Comparison of ENCODE assay signal across 16 cellular contexts in the genomic region with DNA sequence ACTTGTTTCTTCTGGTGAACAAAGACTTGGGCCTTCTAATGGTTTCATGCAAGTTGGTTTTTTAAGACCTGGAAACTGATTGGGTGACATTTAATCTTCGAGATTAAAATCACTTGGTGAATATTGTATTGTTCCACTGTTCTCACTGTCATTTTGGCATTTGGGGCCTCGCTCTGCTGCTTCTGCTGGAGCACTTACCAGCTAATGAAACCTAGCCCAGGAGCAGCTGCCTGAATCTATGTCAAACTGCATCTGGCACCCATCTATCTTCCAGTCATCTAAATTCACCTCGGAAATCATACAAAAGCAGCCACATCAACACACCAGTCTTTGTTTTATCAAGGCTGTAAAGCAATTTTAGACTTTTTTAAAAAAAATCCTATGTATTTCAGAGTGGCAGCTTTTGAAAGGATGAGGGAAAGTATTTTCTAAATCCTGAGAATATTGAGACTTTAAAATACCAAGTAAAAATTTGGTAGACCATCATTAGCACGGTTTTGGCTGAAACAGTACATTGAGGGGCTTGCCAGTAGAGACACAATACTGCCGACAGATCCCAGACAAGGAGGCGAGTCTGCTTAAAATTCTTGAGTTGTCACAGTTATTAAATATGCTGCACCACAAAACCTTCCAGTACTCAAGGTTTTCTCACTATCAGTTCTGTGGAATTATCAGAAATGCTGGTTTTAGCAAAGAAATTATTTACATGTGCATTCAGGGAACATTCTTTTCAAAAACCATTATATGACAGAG. TPM values are rescaled to one million over a fixed set of nuclear protein-coding genes. Genes with fewer than 3 reads are reported as not detected.
DNase-seq lines count a peak whose midpoint lies in the region; ATAC-seq and TF ChIP-seq lines count a peak whose summit lies in the region.
"Had no signal": no experiment of that assay in that cellular context is flagged by ENCODE, and none has a peak within 500 bp of the region (broad histone marks: within the 10 kb centered on the region; RNA-seq: fewer than 3 reads in every experiment).

No MANE protein-coding gene starts in this region.

- H3K4me3 ChIP-seq in uterus: no peak overlapping the region
- H3K4me3 ChIP-seq: right atrium auricular region, tibial artery had no signal

- intact Hi-C loops in uterus (cut with DNase I; ENCODE audit: low total_unique reads): no loop called here

- no peaks in the 10 kb centered on the region for H3K4me1 ChIP-seq in uterus
- H3K4me1 ChIP-seq: right atrium auricular region had no signal

- DNase-seq in Ammon's horn (ENCODE audit: low spot score): peak; percentile 15
- peak; percentile 86 for DNase-seq in LHCN-M2 (ENCODE audit: low read depth)
- peak; percentile 13 for DNase-seq in medulla oblongata (ENCODE audit: extremely low spot score)
- DNase-seq in DMS153 treated with DMSO at 0.1 percent for 48 hours (lab: John Stamatoyannopoulos, UW; ENCODE audit: unreplicated experiment): no peak
- no peak for DNase-seq in cerebellar cortex (ENCODE audit: low spot score)
- no peak for DNase-seq in uterus
- no peak for DNase-seq in NCI-H1092 treated with DMSO at 0.1 percent for 48 hours (lab: John Stamatoyannopoulos, UW)
- DNase-seq: left ventricle myocardium superior; natural killer cell; NCI-H2029; stimulated activated CD4-positive, alpha-beta T cell treated with anti-CD3 and anti-CD28 coated beads, Interleukin-4, amount 100 ng/mL, for 1 hour; tibial artery had no signal

- no peak for TF ChIP-seq POLR2A in uterus (IDR thresholded peaks at IDR 0.05)

- no peak overlapping the region for H3K27ac ChIP-seq in uterus

- TF ChIP-seq CTCF in uterus (IDR thresholded peaks at IDR 0.05): no peak

- H3K9me3 ChIP-seq in uterus: no peaks in the 10 kb centered on the region
- H3K9me3 ChIP-seq: right atrium auricular region, tibial artery had no signal

- no peaks in the 10 kb centered on the region for H3K36me3 ChIP-seq in uterus
- H3K36me3 ChIP-seq: right atrium auricular region, tibial artery had no signal

- H3K27me3 ChIP-seq in uterus: no peaks in the 10 kb centered on the region
- H3K27me3 ChIP-seq: right atrium auricular region, tibial artery had no signal

- ATAC-seq in SK-N-SH treated with all-trans-retinoic acid at 6 μM for 48 hours: no peak
- ATAC-seq: activated naive CD4-positive, alpha-beta T cell treated with anti-CD3 and anti-CD28 coated beads, Interleukin-2, amount 50 U/mL, for 72 hours; left ventricle myocardium superior; natural killer cell; Right ventricle myocardium inferior had no signal

TF ChIP-seq in SK-N-SH treated with all-trans-retinoic acid at 6 μM for 48 hours, 23 proteins besides CTCF, POLR2A, EP300 and RAD21:
- TF ChIP-seq, protein P1, sequence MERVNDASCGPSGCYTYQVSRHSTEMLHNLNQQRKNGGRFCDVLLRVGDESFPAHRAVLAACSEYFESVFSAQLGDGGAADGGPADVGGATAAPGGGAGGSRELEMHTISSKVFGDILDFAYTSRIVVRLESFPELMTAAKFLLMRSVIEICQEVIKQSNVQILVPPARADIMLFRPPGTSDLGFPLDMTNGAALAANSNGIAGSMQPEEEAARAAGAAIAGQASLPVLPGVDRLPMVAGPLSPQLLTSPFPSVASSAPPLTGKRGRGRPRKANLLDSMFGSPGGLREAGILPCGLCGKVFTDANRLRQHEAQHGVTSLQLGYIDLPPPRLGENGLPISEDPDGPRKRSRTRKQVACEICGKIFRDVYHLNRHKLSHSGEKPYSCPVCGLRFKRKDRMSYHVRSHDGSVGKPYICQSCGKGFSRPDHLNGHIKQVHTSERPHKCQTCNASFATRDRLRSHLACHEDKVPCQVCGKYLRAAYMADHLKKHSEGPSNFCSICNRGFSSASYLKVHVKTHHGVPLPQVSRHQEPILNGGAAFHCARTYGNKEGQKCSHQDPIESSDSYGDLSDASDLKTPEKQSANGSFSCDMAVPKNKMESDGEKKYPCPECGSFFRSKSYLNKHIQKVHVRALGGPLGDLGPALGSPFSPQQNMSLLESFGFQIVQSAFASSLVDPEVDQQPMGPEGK (CRISPR knock-in tag; IDR thresholded peaks at IDR 0.05; ENCODE audit: borderline replicate concordance): no peak
- TF ChIP-seq ARNTL (CRISPR knock-in tag; IDR thresholded peaks at IDR 0.05; ENCODE audit: borderline replicate concordance, low read depth) (no peak), ZFP3 (CRISPR knock-in tag; IDR thresholded peaks at IDR 0.05) (no peak), TCF4 (CRISPR knock-in tag; IDR thresholded peaks at IDR 0.05; ENCODE audit: borderline replicate concordance) (peak; percentile 42; the same call in 1 of the 2 replicates), ESRRG (CRISPR knock-in tag; IDR thresholded peaks at IDR 0.05) (no peak)
- TF ChIP-seq, protein P2, sequence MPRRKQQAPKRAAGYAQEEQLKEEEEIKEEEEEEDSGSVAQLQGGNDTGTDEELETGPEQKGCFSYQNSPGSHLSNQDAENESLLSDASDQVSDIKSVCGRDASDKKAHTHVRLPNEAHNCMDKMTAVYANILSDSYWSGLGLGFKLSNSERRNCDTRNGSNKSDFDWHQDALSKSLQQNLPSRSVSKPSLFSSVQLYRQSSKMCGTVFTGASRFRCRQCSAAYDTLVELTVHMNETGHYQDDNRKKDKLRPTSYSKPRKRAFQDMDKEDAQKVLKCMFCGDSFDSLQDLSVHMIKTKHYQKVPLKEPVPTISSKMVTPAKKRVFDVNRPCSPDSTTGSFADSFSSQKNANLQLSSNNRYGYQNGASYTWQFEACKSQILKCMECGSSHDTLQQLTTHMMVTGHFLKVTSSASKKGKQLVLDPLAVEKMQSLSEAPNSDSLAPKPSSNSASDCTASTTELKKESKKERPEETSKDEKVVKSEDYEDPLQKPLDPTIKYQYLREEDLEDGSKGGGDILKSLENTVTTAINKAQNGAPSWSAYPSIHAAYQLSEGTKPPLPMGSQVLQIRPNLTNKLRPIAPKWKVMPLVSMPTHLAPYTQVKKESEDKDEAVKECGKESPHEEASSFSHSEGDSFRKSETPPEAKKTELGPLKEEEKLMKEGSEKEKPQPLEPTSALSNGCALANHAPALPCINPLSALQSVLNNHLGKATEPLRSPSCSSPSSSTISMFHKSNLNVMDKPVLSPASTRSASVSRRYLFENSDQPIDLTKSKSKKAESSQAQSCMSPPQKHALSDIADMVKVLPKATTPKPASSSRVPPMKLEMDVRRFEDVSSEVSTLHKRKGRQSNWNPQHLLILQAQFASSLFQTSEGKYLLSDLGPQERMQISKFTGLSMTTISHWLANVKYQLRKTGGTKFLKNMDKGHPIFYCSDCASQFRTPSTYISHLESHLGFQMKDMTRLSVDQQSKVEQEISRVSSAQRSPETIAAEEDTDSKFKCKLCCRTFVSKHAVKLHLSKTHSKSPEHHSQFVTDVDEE (CRISPR knock-in tag; IDR thresholded peaks at IDR 0.05): peak; percentile 64; the same call in 1 of the 2 replicates
TF ChIP-seq in SK-N-SH treated with all-trans-retinoic acid at 6 μM for 48 hours: peak in this region for 2.

RNA-seq across cellular contexts. Expression of a gene that starts 26.1 kb away (rescaled TPM):
- 13.1 and 17.3 TPM in 2 replicates for total RNA-seq in LHCN-M2 (2014; rRNA removed)
- 19.0 TPM for polyA plus RNA-seq in LHCN-M2 (2012)
- 10 to 100 TPM in 2 of 4 donors, 1 to 10 TPM in 2; 1.8 to 29.5 (median 8.9) TPM for total RNA-seq in uterus

Comparison
In these comparisons a context has a peak if more than half of its experiments do, and no peak if none do; other contexts are left out.
1. DNase-seq: peak in Ammon's horn (single experiment), LHCN-M2 (single experiment) and medulla oblongata (single experiment); none in DMS153 treated with DMSO at 0.1 percent for 48 hours (single experiment), cerebellar cortex (single experiment), uterus (0 of 2) and NCI-H1092 treated with DMSO at 0.1 percent for 48 hours (single experiment).